In genomic region chr11:130771708-130772107, GRCh38 we compare ENCODE assay signal across 19 cellular contexts.
DNase-seq lines count a peak whose midpoint lies in the region; ATAC-seq and TF ChIP-seq lines count a peak whose summit lies in the region.
"Had no signal": no experiment of that assay in that cellular context is flagged by ENCODE, and none has a peak within 500 bp of the region (broad histone marks: within the 10 kb centered on the region; RNA-seq: fewer than 3 reads in every experiment).

No MANE protein-coding gene starts in this region.

- H3K36me3 ChIP-seq in CD8-positive, alpha-beta T cell (ENCODE audit: insufficient read depth, low read length): no peaks in the 10 kb centered on the region
- H3K36me3 ChIP-seq: right lobe of liver, tibial artery had no signal

- no peaks in the 10 kb centered on the region for H3K36me3 Mint-ChIP-seq in brain
- H3K36me3 Mint-ChIP-seq in activated naive CD8-positive, alpha-beta T cell treated with anti-CD3 and anti-CD28 coated beads, Interleukin-2, amount 50 U/mL, for 24 hours (ENCODE audit: low read depth): no peaks in the 10 kb centered on the region
- H3K36me3 Mint-ChIP-seq in CD8-positive, alpha-beta T cell: no peaks in the 10 kb centered on the region
- H3K36me3 Mint-ChIP-seq: immature natural killer cell had no signal

- H3K4me3 Mint-ChIP-seq in brain: no peak overlapping the region
- H3K4me3 Mint-ChIP-seq in activated naive CD8-positive, alpha-beta T cell treated with anti-CD3 and anti-CD28 coated beads, Interleukin-2, amount 50 U/mL, for 24 hours: no peak overlapping the region
- H3K4me3 Mint-ChIP-seq in CD8-positive, alpha-beta T cell: no peak overlapping the region
- H3K4me3 Mint-ChIP-seq: effector memory CD8-positive, alpha-beta T cell; immature natural killer cell; T-helper 2 cell treated with Interferon-gamma antibody and Interleukin-4, amounts not matched to agents 5 μg/mL and 100 μg/mL, for 36 hours had no signal

- no peak overlapping the region for H3K27ac ChIP-seq in right cardiac atrium (ENCODE audit: low read length)
- H3K27ac ChIP-seq in CD8-positive, alpha-beta T cell (ENCODE audit: low read depth, low read length): no peak overlapping the region
- H3K27ac ChIP-seq: right lobe of liver, tibial artery had no signal

- intact Hi-C loops in Right ventricle myocardium inferior (cut with DNase I): no loop called here
- intact Hi-C loops in right cardiac atrium (cut with DNase I): no loop called here
- intact Hi-C loops in CD8-positive, alpha-beta T cell (cut with DNase I, micrococcal nuclease): no loop called here

- peaks cover 3% of the 10 kb centered on the region for H3K4me1 ChIP-seq in right cardiac atrium (ENCODE audit: control insufficient read depth, insufficient read depth, low read length)
- no peaks in the 10 kb centered on the region for H3K4me1 ChIP-seq in CD8-positive, alpha-beta T cell (ENCODE audit: insufficient read depth, low read length)
- H3K4me1 ChIP-seq: Caco-2, right lobe of liver had no signal

- POLR2A ChIA-PET in CD8-positive, alpha-beta T cell (lab: Charles Lee): no interaction called here

- 58% methylated on average over 7 of the region's 7 CpGs for WGBS in right cardiac atrium

- H3K9me3 Mint-ChIP-seq in brain: peaks cover 0 to 14% (median 4%) of the 10 kb centered on the region in 5 experiments
- H3K9me3 Mint-ChIP-seq in activated naive CD8-positive, alpha-beta T cell treated with anti-CD3 and anti-CD28 coated beads, Interleukin-2, amount 50 U/mL, for 24 hours: no peaks in the 10 kb centered on the region
- no peaks in the 10 kb centered on the region for H3K9me3 Mint-ChIP-seq in CD8-positive, alpha-beta T cell
- H3K9me3 Mint-ChIP-seq: effector memory CD8-positive, alpha-beta T cell; immature natural killer cell; T-helper 2 cell treated with Interferon-gamma antibody and Interleukin-4, amounts not matched to agents 5 μg/mL and 100 μg/mL, for 36 hours had no signal

- DNase-seq in Right ventricle myocardium inferior (ENCODE audit: missing footprints): no peak
- no peak for DNase-seq in right cardiac atrium
- DNase-seq in foreskin fibroblast: peak; percentile 50 to 73
- DNase-seq in activated naive CD8-positive, alpha-beta T cell treated with anti-CD3 and anti-CD28 coated beads, Interleukin-2, amount 50 U/mL, for 24 hours: no peak
- DNase-seq in NCI-H2029 (lab: John Stamatoyannopoulos, UW): no peak
- DNase-seq in CD8-positive, alpha-beta T cell: no peak
- no peak for DNase-seq in NCI-H146 treated with DMSO at 0.1 percent for 48 hours (lab: John Stamatoyannopoulos, UW; ENCODE audit: unreplicated experiment)
- DNase-seq: activated CD4-positive, alpha-beta T cell treated with anti-CD3 and anti-CD28 coated beads for 1 hour; activated CD8-positive, alpha-beta memory T cell treated with anti-CD3 and anti-CD28 coated beads, Interleukin-2, amount 50 U/mL, for 4 hours; Caco-2; effector memory CD8-positive, alpha-beta T cell; HCEC 1CT; immature natural killer cell; MM.1S; NCI-H774; right lobe of liver; tibial artery had no signal

- ATAC-seq in Right ventricle myocardium inferior: peak; percentile 41
- no peak for ATAC-seq in right cardiac atrium
- ATAC-seq in activated naive CD8-positive, alpha-beta T cell treated with anti-CD3 and anti-CD28 coated beads, Interleukin-2, amount 50 U/mL, for 24 hours: no peak
- no peak for ATAC-seq in CD8-positive, alpha-beta T cell
- ATAC-seq: effector memory CD8-positive, alpha-beta T cell had no signal

- H3K4me3 ChIP-seq in right cardiac atrium (ENCODE audit: low read length) (no peak overlapping the region), foreskin fibroblast (ENCODE audit: low read depth in 1 of 2, low read length in 2 of 2) (no peak overlapping the region)
- no peak overlapping the region for H3K4me3 ChIP-seq in CD8-positive, alpha-beta T cell (ENCODE audit: low read depth, low read length)
- H3K4me3 ChIP-seq: right lobe of liver, tibial artery had no signal

- no peaks in the 10 kb centered on the region for H3K9me3 ChIP-seq in right cardiac atrium (ENCODE audit: control insufficient read depth, low read length)
- H3K9me3 ChIP-seq in CD8-positive, alpha-beta T cell (ENCODE audit: low read length): no peaks in the 10 kb centered on the region
- H3K9me3 ChIP-seq: Caco-2, right lobe of liver, tibial artery had no signal

- no peaks in the 10 kb centered on the region for H3K27me3 Mint-ChIP-seq in brain
- peaks cover 3% of the 10 kb centered on the region for H3K27me3 Mint-ChIP-seq in activated naive CD8-positive, alpha-beta T cell treated with anti-CD3 and anti-CD28 coated beads, Interleukin-2, amount 50 U/mL, for 24 hours
- H3K27me3 Mint-ChIP-seq in CD8-positive, alpha-beta T cell (ENCODE audit: low read depth): peaks cover 3% of the 10 kb centered on the region

- H3K27ac Mint-ChIP-seq in brain: peak overlapping the region in 3 of 5 experiments; percentile 0 to 8 (median 1)
- H3K27ac Mint-ChIP-seq in activated naive CD8-positive, alpha-beta T cell treated with anti-CD3 and anti-CD28 coated beads, Interleukin-2, amount 50 U/mL, for 24 hours: no peak overlapping the region
- no peak overlapping the region for H3K27ac Mint-ChIP-seq in CD8-positive, alpha-beta T cell
- H3K27ac Mint-ChIP-seq: effector memory CD8-positive, alpha-beta T cell; immature natural killer cell; T-helper 2 cell treated with Interferon-gamma antibody and Interleukin-4, amounts not matched to agents 5 μg/mL and 100 μg/mL, for 36 hours had no signal

- CTCF ChIA-PET in CD8-positive, alpha-beta T cell (lab: Charles Lee): no interaction called here

- no peaks in the 10 kb centered on the region for H3K27me3 ChIP-seq in right cardiac atrium (ENCODE audit: control insufficient read depth, insufficient read depth)
- H3K27me3 ChIP-seq in CD8-positive, alpha-beta T cell (ENCODE audit: insufficient read depth, low read length): no peaks in the 10 kb centered on the region
- H3K27me3 ChIP-seq: right lobe of liver, tibial artery had no signal

- H3K4me1 Mint-ChIP-seq in brain: peaks cover 24% of the 10 kb centered on the region
- H3K4me1 Mint-ChIP-seq in activated naive CD8-positive, alpha-beta T cell treated with anti-CD3 and anti-CD28 coated beads, Interleukin-2, amount 50 U/mL, for 24 hours: no peaks in the 10 kb centered on the region
- H3K4me1 Mint-ChIP-seq in CD8-positive, alpha-beta T cell (ENCODE audit: low read depth): peaks cover 1% of the 10 kb centered on the region

- TF ChIP-seq CTCF in brain (conservative IDR thresholded peaks at IDR 0.05) (no peak), foreskin fibroblast (IDR thresholded peaks at IDR 0.05; ENCODE audit: low read depth, low read length) (no peak)
- TF ChIP-seq CTCF in CD8-positive, alpha-beta T cell (IDR thresholded peaks at IDR 0.05): no peak

Comparison
In these comparisons a context has a peak if more than half of its experiments do, and no peak if none do; other contexts are left out.
1. DNase-seq: peak in foreskin fibroblast (2 of 2); none in Right ventricle myocardium inferior (single experiment), right cardiac atrium (0 of 3), activated naive CD8-positive, alpha-beta T cell treated with anti-CD3 and anti-CD28 coated beads, Interleukin-2, amount 50 U/mL, for 24 hours (single experiment), NCI-H2029 (single experiment), CD8-positive, alpha-beta T cell (0 of 7) and NCI-H146 treated with DMSO at 0.1 percent for 48 hours (single experiment).
2. H3K27ac Mint-ChIP-seq: peak in brain (3 of 5); none in activated naive CD8-positive, alpha-beta T cell treated with anti-CD3 and anti-CD28 coated beads, Interleukin-2, amount 50 U/mL, for 24 hours (single experiment) and CD8-positive, alpha-beta T cell (single experiment).